25 cellular contexts compared by ENCODE assay signal in genomic region chr4:42473071-42473684, GRCh38.
"Had no signal": no experiment of that assay in that cellular context is flagged by ENCODE, and none has a peak within 500 bp of the region (broad histone marks: within the 10 kb centered on the region; RNA-seq: fewer than 3 reads in every experiment).

No MANE protein-coding gene starts in this region.

- H3K36me3 ChIP-seq: brain microvascular endothelial cell had no signal

- H3K27ac ChIP-seq: brain microvascular endothelial cell had no signal

- H3K36me3 Mint-ChIP-seq: activated naive CD4-positive, alpha-beta T cell treated with anti-CD3 and anti-CD28 coated beads, Interleukin-2, amount 10 ng/mL, durations not matched to agents 7 days and 5 days had no signal

- H3K27me3 Mint-ChIP-seq: activated B cell treated with CpG ODN at 0.5 μM for 24 hours; activated CD4-positive, alpha-beta memory T cell treated with anti-CD3 and anti-CD28 coated beads for 36 hours; activated CD4-positive, alpha-beta T cell treated with anti-CD3 and anti-CD28 coated beads, Interleukin-2, amount 10 ng/mL, durations not matched to agents 7 days and 5 days; activated naive CD4-positive, alpha-beta T cell treated with anti-CD3 and anti-CD28 coated beads, Interleukin-2, amount 10 ng/mL, durations not matched to agents 7 days and 5 days; activated naive CD8-positive, alpha-beta T cell treated with anti-CD3 and anti-CD28 coated beads for 36 hours; IgD-negative memory B cell; T-helper 17 cell had no signal

- ATAC-seq: T-helper 17 cell had no signal

- DNase-seq: activated B cell treated with CpG ODN at 0.5 μM for 24 hours; activated CD4-positive, alpha-beta memory T cell treated with anti-CD3 and anti-CD28 coated beads for 36 hours; activated CD4-positive, alpha-beta T cell treated with anti-CD3 and anti-CD28 coated beads for 1 hour; activated CD4-positive, alpha-beta T cell treated with anti-CD3 and anti-CD28 coated beads, Interleukin-2, amount 10 ng/mL, durations not matched to agents 7 days and 5 days; activated CD8-positive, alpha-beta memory T cell treated with anti-CD3 and anti-CD28 coated beads for 24 hours; activated gamma-delta T cell treated with Interleukin-2 at 50 U/mL for 16 hours; activated naive CD4-positive, alpha-beta T cell treated with anti-CD3 and anti-CD28 coated beads, Interleukin-2, amount 10 ng/mL, durations not matched to agents 7 days and 5 days; activated naive CD8-positive, alpha-beta T cell treated with anti-CD3 and anti-CD28 coated beads for 36 hours; activated T-cell treated with anti-CD3 and anti-CD28 coated beads, Interleukin-2, amount 50 U/mL, for 48 hours; brain microvascular endothelial cell; KG1; MV-4-11; NCI-H1092 treated with DMSO at 0.1 percent for 48 hours; NCI-H1417 treated with DMSO at 0.1 percent for 48 hours; NCI-H1694; NCI-H2081; NCI-H2171; NCI-H226; NCI-H524; NCI-H748 treated with DMSO at 0.1 percent for 48 hours; SIG-M5; T-helper 17 cell; T-helper 9 cell had no signal

- H3K27me3 ChIP-seq: brain microvascular endothelial cell had no signal

- H3K4me1 Mint-ChIP-seq: activated B cell treated with CpG ODN at 0.5 μM for 24 hours; activated CD4-positive, alpha-beta T cell treated with anti-CD3 and anti-CD28 coated beads, Interleukin-2, amount 10 ng/mL, durations not matched to agents 7 days and 5 days; activated naive CD4-positive, alpha-beta T cell treated with anti-CD3 and anti-CD28 coated beads, Interleukin-2, amount 10 ng/mL, durations not matched to agents 7 days and 5 days; activated naive CD8-positive, alpha-beta T cell treated with anti-CD3 and anti-CD28 coated beads for 36 hours; T-helper 17 cell had no signal

- H3K4me3 Mint-ChIP-seq: activated B cell treated with CpG ODN at 0.5 μM for 24 hours; activated CD4-positive, alpha-beta memory T cell treated with anti-CD3 and anti-CD28 coated beads for 36 hours; activated CD4-positive, alpha-beta T cell treated with anti-CD3 and anti-CD28 coated beads, Interleukin-2, amount 10 ng/mL, durations not matched to agents 7 days and 5 days; activated naive CD4-positive, alpha-beta T cell treated with anti-CD3 and anti-CD28 coated beads, Interleukin-2, amount 10 ng/mL, durations not matched to agents 7 days and 5 days; activated naive CD8-positive, alpha-beta T cell treated with anti-CD3 and anti-CD28 coated beads for 36 hours; IgD-negative memory B cell; T-helper 17 cell had no signal

- H3K9me3 Mint-ChIP-seq: activated B cell treated with CpG ODN at 0.5 μM for 24 hours; activated CD4-positive, alpha-beta memory T cell treated with anti-CD3 and anti-CD28 coated beads for 36 hours; activated CD4-positive, alpha-beta T cell treated with anti-CD3 and anti-CD28 coated beads, Interleukin-2, amount 10 ng/mL, durations not matched to agents 7 days and 5 days; activated naive CD4-positive, alpha-beta T cell treated with anti-CD3 and anti-CD28 coated beads, Interleukin-2, amount 10 ng/mL, durations not matched to agents 7 days and 5 days; activated naive CD8-positive, alpha-beta T cell treated with anti-CD3 and anti-CD28 coated beads for 36 hours; activated T-helper 2 cell treated with anti-CD3 and anti-CD28 coated beads, Interferon-gamma antibody, Interleukin-2, Interleukin-4, amounts not matched to agents 10 μg/mL and 5 μg/mL and 100 μg/mL, durations not matched to agents 14 hours and 24 hours and 36 hours; IgD-negative memory B cell had no signal

- H3K27ac Mint-ChIP-seq: activated B cell treated with CpG ODN at 0.5 μM for 24 hours; activated CD4-positive, alpha-beta memory T cell treated with anti-CD3 and anti-CD28 coated beads for 36 hours; activated CD4-positive, alpha-beta T cell treated with anti-CD3 and anti-CD28 coated beads, Interleukin-2, amount 10 ng/mL, durations not matched to agents 7 days and 5 days; activated naive CD4-positive, alpha-beta T cell treated with anti-CD3 and anti-CD28 coated beads, Interleukin-2, amount 10 ng/mL, durations not matched to agents 7 days and 5 days; activated naive CD8-positive, alpha-beta T cell treated with anti-CD3 and anti-CD28 coated beads for 36 hours; activated T-helper 2 cell treated with anti-CD3 and anti-CD28 coated beads, Interferon-gamma antibody, Interleukin-2, Interleukin-4, amounts not matched to agents 10 μg/mL and 5 μg/mL and 100 μg/mL, durations not matched to agents 14 hours and 24 hours and 36 hours; IgD-negative memory B cell had no signal
